Comparison of ENCODE assay signal across 1 cellular context in the genomic region with DNA sequence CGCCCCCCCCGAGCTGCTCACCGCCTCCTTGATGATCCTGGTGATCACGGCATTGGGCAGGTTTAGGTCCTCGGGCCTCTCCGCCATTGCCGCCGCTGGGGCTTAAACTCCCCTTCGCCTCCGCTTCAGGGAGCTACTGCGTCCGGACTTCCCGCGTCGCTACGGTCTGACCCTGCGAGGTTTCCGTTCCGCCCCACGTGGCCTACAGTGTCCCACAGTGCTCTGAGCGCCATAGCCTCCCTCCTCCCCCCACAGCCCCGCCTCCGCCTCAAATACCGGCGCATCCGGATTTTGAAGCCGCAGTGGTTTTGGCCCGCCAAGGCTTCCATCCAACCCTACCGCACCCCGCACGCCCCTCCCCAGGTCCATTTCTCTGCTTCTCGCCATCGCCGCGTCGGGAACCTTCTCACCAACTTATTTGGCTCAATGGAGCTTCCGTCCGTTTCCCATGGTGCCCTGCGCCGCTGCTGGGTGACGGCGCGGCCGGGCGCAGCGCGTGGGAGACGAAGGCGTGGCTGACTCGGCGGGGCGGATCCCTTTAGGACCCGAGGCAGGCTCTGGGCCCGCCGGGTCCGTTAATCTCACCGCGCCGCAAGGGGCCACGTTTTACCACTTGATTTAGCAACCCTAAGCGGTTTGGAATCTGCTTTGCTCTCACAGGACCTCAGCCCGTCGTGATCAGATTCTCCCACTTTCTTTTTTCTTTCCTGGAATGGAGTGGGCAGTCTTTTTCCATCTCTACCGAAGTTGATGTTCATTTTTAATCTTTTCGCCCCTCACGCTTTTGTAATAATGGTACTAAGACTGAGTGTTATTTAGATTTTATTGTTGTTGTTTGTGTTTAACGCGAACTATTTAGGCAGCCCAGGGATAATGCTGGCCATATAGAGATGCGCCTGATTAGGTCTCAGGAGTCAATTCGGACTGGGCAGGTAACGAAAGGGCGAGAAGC.
TF ChIP-seq lines count a peak whose summit lies in the region.

A gene with protein sequence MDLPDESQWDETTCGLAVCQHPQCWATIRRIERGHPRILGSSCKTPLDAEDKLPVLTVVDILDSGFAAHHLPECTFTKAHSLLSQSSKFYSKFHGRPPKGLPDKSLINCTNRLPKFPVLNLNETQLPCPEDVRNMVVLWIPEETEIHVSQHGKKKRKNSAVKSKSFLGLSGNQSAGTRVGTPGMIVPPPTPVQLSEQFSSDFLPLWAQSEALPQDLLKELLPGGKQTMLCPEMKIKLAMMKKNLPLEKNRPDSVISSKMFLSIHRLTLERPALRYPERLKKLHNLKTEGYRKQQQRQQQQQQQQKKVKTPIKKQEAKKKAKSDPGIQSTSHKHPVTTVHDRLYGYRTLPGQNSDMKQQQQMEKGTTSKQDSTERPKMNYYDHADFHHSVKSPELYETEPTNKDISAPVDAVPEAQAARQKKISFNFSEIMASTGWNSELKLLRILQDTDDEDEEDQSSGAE (plus strand): TSS at position 541 of the 952 bp plus-strand sequence. CDS start 2,747 bp downstream, outside the sequence.
A gene with protein sequence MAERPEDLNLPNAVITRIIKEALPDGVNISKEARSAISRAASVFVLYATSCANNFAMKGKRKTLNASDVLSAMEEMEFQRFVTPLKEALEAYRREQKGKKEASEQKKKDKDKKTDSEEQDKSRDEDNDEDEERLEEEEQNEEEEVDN (minus strand): TSS at position 469 of the 952 bp plus-strand sequence. CDS start 382 bp downstream, at position 87.

TF ChIP-seq in HCT116, 20 proteins besides CTCF, POLR2A, EP300 and RAD21 (continued from another document):
- TF ChIP-seq, protein P1, sequence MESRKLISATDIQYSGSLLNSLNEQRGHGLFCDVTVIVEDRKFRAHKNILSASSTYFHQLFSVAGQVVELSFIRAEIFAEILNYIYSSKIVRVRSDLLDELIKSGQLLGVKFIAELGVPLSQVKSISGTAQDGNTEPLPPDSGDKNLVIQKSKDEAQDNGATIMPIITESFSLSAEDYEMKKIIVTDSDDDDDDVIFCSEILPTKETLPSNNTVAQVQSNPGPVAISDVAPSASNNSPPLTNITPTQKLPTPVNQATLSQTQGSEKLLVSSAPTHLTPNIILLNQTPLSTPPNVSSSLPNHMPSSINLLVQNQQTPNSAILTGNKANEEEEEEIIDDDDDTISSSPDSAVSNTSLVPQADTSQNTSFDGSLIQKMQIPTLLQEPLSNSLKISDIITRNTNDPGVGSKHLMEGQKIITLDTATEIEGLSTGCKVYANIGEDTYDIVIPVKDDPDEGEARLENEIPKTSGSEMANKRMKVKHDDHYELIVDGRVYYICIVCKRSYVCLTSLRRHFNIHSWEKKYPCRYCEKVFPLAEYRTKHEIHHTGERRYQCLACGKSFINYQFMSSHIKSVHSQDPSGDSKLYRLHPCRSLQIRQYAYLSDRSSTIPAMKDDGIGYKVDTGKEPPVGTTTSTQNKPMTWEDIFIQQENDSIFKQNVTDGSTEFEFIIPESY (IDR thresholded peaks at IDR 0.05; ENCODE audit: extremely low read depth, insufficient replicate concordance, low read length), result peak; percentile 82
- TF ChIP-seq SP1 (IDR thresholded peaks at IDR 0.05; ENCODE audit: low read depth), result no peak
- TF ChIP-seq SRF (IDR thresholded peaks at IDR 0.05; ENCODE audit: low read depth), result no peak
- TF ChIP-seq EZH2phosphoT487 (IDR thresholded peaks at IDR 0.05; ENCODE audit: borderline replicate concordance), result no peak
